In genomic region chr20:41309817-41310216, GRCh38 we compare ENCODE assay signal across 15 cellular contexts. TPM values are rescaled to one million over a fixed set of nuclear protein-coding genes. Genes with fewer than 3 reads are reported as not detected.
DNase-seq lines count a peak whose midpoint lies in the region; ATAC-seq, FAIRE-seq and TF ChIP-seq lines count a peak whose summit lies in the region.
"Had no signal": no experiment of that assay in that cellular context is flagged by ENCODE, and none has a peak within 500 bp of the region (broad histone marks: within the 10 kb centered on the region; RNA-seq: fewer than 3 reads in every experiment).

No MANE protein-coding gene starts in this region.

- H2AFZ ChIP-seq in HepG2 (ENCODE audit: low read length), result no peak overlapping the region
- no peak overlapping the region for H2AFZ ChIP-seq in hepatocyte

- BruUV-seq in HepG2 (replicated peaks; lab: Mats Ljungman, UMichigan), result no TSS peak

- in situ Hi-C loops in HepG2 (cut with HindIII; ENCODE audit: extremely low pct_ligation_motif_present, low pct_unique_long_range_greater_than_20kb) (no loop called here), astrocyte of the spinal cord (cut with HindIII; ENCODE audit: low sequenced_read_pairs) (no loop called here)

- H3K4me2 ChIP-seq in HepG2 (ENCODE audit: low read depth, low read length), result no peak overlapping the region
- no peak overlapping the region for H3K4me2 ChIP-seq in hepatocyte

- H4K20me1 ChIP-seq in HepG2 (ENCODE audit: insufficient read depth, low read length), result no peaks in the 10 kb centered on the region
- H4K20me1 ChIP-seq in hepatocyte (ENCODE audit: insufficient read depth, poor library complexity, severe bottlenecking), result no peaks in the 10 kb centered on the region

- POLR2A ChIA-PET in HepG2 (lab: Yijun Ruan, JAX), result no interaction called here

- H3K27ac ChIP-seq in liver (ENCODE audit: low read depth in 1 of 2, low read length in 2 of 2) (peak overlapping the region; percentile 64 to 70), HepG2 (ENCODE audit: extremely low read length, insufficient read depth, low read length) (no peak overlapping the region), hepatocyte (peak overlapping the region; percentile 86), vagina (peak overlapping the region; percentile 67)
- H3K27ac ChIP-seq: VCaP had no signal

- TF ChIP-seq CTCF in liver (IDR thresholded peaks at IDR 0.05; ENCODE audit: low read depth, low read length, missing input control) (no peak), HepG2 (CRISPR knock-in tag; IDR thresholded peaks at IDR 0.05) (no peak), astrocyte of the spinal cord (IDR thresholded peaks at IDR 0.05; ENCODE audit: low read depth, low read length) (no peak), hepatocyte (IDR thresholded peaks at IDR 0.05; ENCODE audit: poor library complexity) (no peak), vagina (IDR thresholded peaks at IDR 0.05) (no peak)

- TF ChIP-seq EP300 in HepG2 (IDR thresholded peaks at IDR 0.05; ENCODE audit: low read depth in 2 of 2, low read length in 2 of 2), result no peak
- no peak for TF ChIP-seq EP300 in HepG2 (CRISPR knock-in tag; IDR thresholded peaks at IDR 0.05; ENCODE audit: borderline replicate concordance)

- FAIRE-seq in HepG2 (lab: Jason Lieb, UNC), result no peak

- no peak for DNase-seq in HepG2 (ENCODE audit: low spot score)
- DNase-seq in astrocyte of the spinal cord (ENCODE audit: low read depth, low spot score), result peak; percentile 59
- DNase-seq in hepatocyte (ENCODE audit: low spot score), result no peak
- DNase-seq in vagina (ENCODE audit: extremely low spot score in 2 of 2), result no peak
- no peak for DNase-seq in activated naive CD4-positive, alpha-beta T cell treated with anti-CD3 and anti-CD28 coated beads, Interleukin-2, amount 50 U/mL, for 16 hours
- no peak for DNase-seq in NCI-H2081 treated with DMSO at 0.1 percent for 48 hours (lab: John Stamatoyannopoulos, UW)
- DNase-seq: activated T-cell treated with anti-CD3 and anti-CD28 coated beads for 4 hours; GDM1; KG1; mesendoderm; stimulated activated CD4-positive, alpha-beta T cell treated with anti-CD3 and anti-CD28 coated beads, Interleukin-4, amount 100 ng/mL, for 4 hours had no signal

- TF ChIP-seq POLR2A in HepG2 (IDR thresholded peaks at IDR 0.05; ENCODE audit: insufficient read depth in 1 of 2, low read depth in 2 of 2, low read length in 2 of 2), result no peak
- no peak for TF ChIP-seq POLR2A in vagina (IDR thresholded peaks at IDR 0.05)

- intact Hi-C loops in HepG2 (cut with micrococcal nuclease; ENCODE audit: unreplicated experiment) (no loop called here), vagina (cut with DNase I) (no loop called here)

- WGBS in liver, result 71% methylated on average over 2 of the region's 2 CpGs
- 92% methylated on average over 2 of the region's 2 CpGs for WGBS in HepG2 (ENCODE audit: low lambda C conversion rate)
- WGBS in hepatocyte (ENCODE audit: low lambda C conversion rate, missing lambda C conversion rate), result 90% methylated on average over 2 of the region's 2 CpGs

- no peaks in the 10 kb centered on the region for H3K9me3 ChIP-seq in liver (ENCODE audit: control insufficient read depth in 4 of 4, low read length in 3 of 4)
- no peaks in the 10 kb centered on the region for H3K9me3 ChIP-seq in HepG2 (ENCODE audit: low read length)
- H3K9me3 ChIP-seq in hepatocyte (ENCODE audit: low read depth), result no peaks in the 10 kb centered on the region
- H3K9me3 ChIP-seq in vagina, result no peaks in the 10 kb centered on the region

- H3K36me3 ChIP-seq in liver (ENCODE audit: control insufficient read depth in 4 of 4, insufficient read depth in 3 of 4, low read depth in 1 of 4, low read length in 3 of 4) (peaks cover 0 to 2% (median 0%) of the 10 kb centered on the region in 4 donors), HepG2 (replicated peaks in 1 of 2; ENCODE audit: control insufficient read depth in 1 of 2, insufficient read depth in 2 of 2, low read length in 2 of 2) (no peaks in the 10 kb centered on the region), hepatocyte (replicated peaks; ENCODE audit: insufficient read depth, low read depth) (no peaks in the 10 kb centered on the region), vagina (no peaks in the 10 kb centered on the region)

- H3K79me2 ChIP-seq in HepG2 (ENCODE audit: insufficient read depth, low read length), result peaks cover 3% of the 10 kb centered on the region
- peaks cover 88% of the 10 kb centered on the region for H3K79me2 ChIP-seq in hepatocyte

- H3K27me3 ChIP-seq in liver (ENCODE audit: control insufficient read depth in 4 of 4, insufficient read depth in 4 of 4, low read length in 3 of 4) (no peaks in the 10 kb centered on the region), HepG2 (ENCODE audit: control insufficient read depth in 1 of 2, insufficient read depth in 2 of 2, low read length in 2 of 2) (no peaks in the 10 kb centered on the region), hepatocyte (no peaks in the 10 kb centered on the region), vagina (no peaks in the 10 kb centered on the region)

- H3K4me3 ChIP-seq in liver (ENCODE audit: low read depth in 1 of 3, low read length in 3 of 3) (no peak overlapping the region), HepG2 (replicated peaks in 1 of 3; ENCODE audit: insufficient read depth in 1 of 3, low read depth in 2 of 3, low read length in 3 of 3) (no peak overlapping the region), astrocyte of the spinal cord (ENCODE audit: low read depth, low read length) (no peak overlapping the region), hepatocyte (no peak overlapping the region), vagina (no peak overlapping the region)

- H3K9ac ChIP-seq in liver (ENCODE audit: low read depth in 1 of 2, low read length in 2 of 2) (no peak overlapping the region), HepG2 (ENCODE audit: insufficient read depth, low read depth, low read length) (no peak overlapping the region)

- CTCF ChIA-PET in HepG2 (lab: Yijun Ruan, JAX; ENCODE audit: low intra/inter-chr PET ratio, low total read pairs), result no interaction called here

- no peak for TF ChIP-seq RAD21 in liver (IDR thresholded peaks at IDR 0.05)
- no peak for TF ChIP-seq RAD21 in HepG2 (CRISPR knock-in tag; IDR thresholded peaks at IDR 0.05)

- no peak for ATAC-seq in HepG2
- ATAC-seq in GM18858 (IDR thresholded peaks at IDR 0.05; ENCODE audit: unreplicated experiment), result no peak
- ATAC-seq: Panc1 had no signal

- peaks cover 9 to 27% (median 18%) of the 10 kb centered on the region in 4 donors for H3K4me1 ChIP-seq in liver (ENCODE audit: control insufficient read depth in 4 of 4, insufficient read depth in 4 of 4, low read length in 3 of 4)
- H3K4me1 ChIP-seq in HepG2 (ENCODE audit: insufficient read depth, low read length), result peaks cover 14% of the 10 kb centered on the region
- peaks cover 14% of the 10 kb centered on the region for H3K4me1 ChIP-seq in hepatocyte (ENCODE audit: insufficient read depth)
- H3K4me1 ChIP-seq in vagina, result peaks cover 25% of the 10 kb centered on the region

- no peaks in the 10 kb centered on the region for H3K9me2 ChIP-seq in hepatocyte (replicated peaks; ENCODE audit: insufficient read depth)

RNA-seq across cellular contexts. Expression of gene ZHX3, which starts 7.7 kb away (rescaled TPM):
- total RNA-seq in liver (10 to 100 TPM in 1 of 2 donors, 1 to 10 TPM in 1; 3.2 to 30.0 TPM), HepG2 (2016; rRNA removed; fragmentation: Illumina TruSeq; extraction: Trizol) (11.7 and 13.0 TPM in 2 replicates), hepatocyte (15.0 and 16.0 TPM in 2 replicates), vagina (26.8 TPM)
- polyA plus RNA-seq in liver (1 to 10 TPM; 7.6 to 8.4 TPM), HepG2 (2011; rRNA removed) (8.1 and 8.4 TPM in 2 replicates), hepatocyte (19.0 and 19.7 TPM in 2 replicates)
- 7.8 and 8.9 TPM in 2 replicates for total RNA-seq in HepG2 (2016; cell fraction: cytosol; rRNA removed; fragmentation: Illumina TruSeq; extraction: Trizol; ENCODE audit: low read depth)
- total RNA-seq in HepG2 (2016; cell fraction: insoluble cytoplasmic fraction; rRNA removed; fragmentation: Illumina TruSeq; extraction: Trizol), result 11.9 and 13.9 TPM in 2 replicates
- 9.7 and 11.7 TPM in 2 replicates for total RNA-seq in HepG2 (2016; cell fraction: membrane; rRNA removed; fragmentation: Illumina TruSeq; extraction: Trizol)
- total RNA-seq in HepG2 (2016; cell fraction: nucleus; rRNA removed; fragmentation: Illumina TruSeq; extraction: Trizol), result 13.8 and 17.1 TPM in 2 replicates
- polyA plus RNA-seq in HepG2 (2011; cell fraction: cytosol; rRNA removed), result 3.7 and 3.9 TPM in 2 replicates
- polyA plus RNA-seq in HepG2 (2011; cell fraction: nucleus; rRNA removed), result 9.0 and 9.8 TPM in 2 replicates
- polyA plus RNA-seq in HepG2 (2012), result 8.2 and 8.7 TPM in 2 replicates
- 8.5 and 10.7 TPM in 2 replicates for polyA plus RNA-seq in HepG2 (2016; cell fraction: cytosol; fragmentation: Illumina TruSeq; extraction: Trizol; ENCODE audit: low read depth)
- polyA plus RNA-seq in HepG2 (2016; cell fraction: insoluble cytoplasmic fraction; fragmentation: Illumina TruSeq; extraction: Trizol; ENCODE audit: low read depth), result 11.8 and 13.5 TPM in 2 replicates
- polyA plus RNA-seq in HepG2 (2016; cell fraction: membrane; fragmentation: Illumina TruSeq; extraction: Trizol; ENCODE audit: low read depth), result 8.4 and 11.6 TPM in 2 replicates
- 15.2 and 17.6 TPM in 2 replicates for polyA plus RNA-seq in HepG2 (2016; cell fraction: nucleus; fragmentation: Illumina TruSeq; extraction: Trizol; ENCODE audit: insufficient read depth, low read depth)
- polyA minus RNA-seq in HepG2 (2011; rRNA and poly(A)+ RNA removed; ENCODE audit: low replicate concordance), result 14.5 and 16.9 TPM in 2 replicates
- 4.8 and 7.9 TPM in 2 replicates for polyA minus RNA-seq in HepG2 (2011; cell fraction: cytosol; rRNA and poly(A)+ RNA removed)
- 8.8 and 10.6 TPM in 2 replicates for polyA minus RNA-seq in HepG2 (2011; cell fraction: nucleus; rRNA and poly(A)+ RNA removed)

RNA-seq across cellular contexts. Expression of gene LPIN3, which starts 30.8 kb away (rescaled TPM):
- total RNA-seq in liver, result 10 to 100 TPM in 1 of 2 donors, 1 to 10 TPM in 1; 1.5 to 19.8 TPM
- polyA plus RNA-seq in liver, result 10 to 100 TPM in 1 of 2 donors, 1 to 10 TPM in 1; 7.0 to 32.4 TPM
- total RNA-seq in HepG2 (2016; rRNA removed; fragmentation: Illumina TruSeq; extraction: Trizol), result 3.5 and 14.2 TPM in 2 replicates
- 1.1 and 1.2 TPM in 2 replicates for total RNA-seq in HepG2 (2016; cell fraction: cytosol; rRNA removed; fragmentation: Illumina TruSeq; extraction: Trizol; ENCODE audit: low read depth)
- total RNA-seq in HepG2 (2016; cell fraction: insoluble cytoplasmic fraction; rRNA removed; fragmentation: Illumina TruSeq; extraction: Trizol), result 2.8 and 12.1 TPM in 2 replicates
- 1.00 and 1.4 TPM in 2 replicates for total RNA-seq in HepG2 (2016; cell fraction: membrane; rRNA removed; fragmentation: Illumina TruSeq; extraction: Trizol)
- total RNA-seq in HepG2 (2016; cell fraction: nucleus; rRNA removed; fragmentation: Illumina TruSeq; extraction: Trizol), result 17.9 and 18.2 TPM in 2 replicates
- 28.6 and 43.6 TPM in 2 replicates for polyA plus RNA-seq in HepG2 (2011; rRNA removed)
- 3.2 and 4.6 TPM in 2 replicates for polyA plus RNA-seq in HepG2 (2011; cell fraction: cytosol; rRNA removed)
- 337 and 399 TPM in 2 replicates for polyA plus RNA-seq in HepG2 (2011; cell fraction: nucleus; rRNA removed)
- polyA plus RNA-seq in HepG2 (2012), result 15.0 and 15.8 TPM in 2 replicates
- 0.34 and 0.35 TPM in 2 replicates for polyA plus RNA-seq in HepG2 (2016; cell fraction: cytosol; fragmentation: Illumina TruSeq; extraction: Trizol; ENCODE audit: low read depth)
- polyA plus RNA-seq in HepG2 (2016; cell fraction: insoluble cytoplasmic fraction; fragmentation: Illumina TruSeq; extraction: Trizol; ENCODE audit: low read depth), result 1.9 and 3.7 TPM in 2 replicates
- polyA plus RNA-seq in HepG2 (2016; cell fraction: membrane; fragmentation: Illumina TruSeq; extraction: Trizol; ENCODE audit: low read depth), result 0.42 and 0.58 TPM in 2 replicates
- 71.3 and 85.0 TPM in 2 replicates for polyA plus RNA-seq in HepG2 (2016; cell fraction: nucleus; fragmentation: Illumina TruSeq; extraction: Trizol; ENCODE audit: insufficient read depth, low read depth)
- polyA minus RNA-seq in HepG2 (2011; rRNA and poly(A)+ RNA removed; ENCODE audit: low replicate concordance), result 5.4 and 16.3 TPM in 2 replicates
- polyA minus RNA-seq in HepG2 (2011; cell fraction: cytosol; rRNA and poly(A)+ RNA removed), result 4.1 and 4.4 TPM in 2 replicates
- 35.8 and 39.4 TPM in 2 replicates for polyA minus RNA-seq in HepG2 (2011; cell fraction: nucleus; rRNA and poly(A)+ RNA removed)
- total RNA-seq in hepatocyte, result 14.9 and 22.4 TPM in 2 replicates
- 18.1 and 23.4 TPM in 2 replicates for polyA plus RNA-seq in hepatocyte
- total RNA-seq in vagina, result 82.3 TPM

RNA-seq across cellular contexts. Expression of gene EMILIN3, which starts 56.8 kb away (rescaled TPM):
- total RNA-seq in liver (under 1 TPM in 1 of 2 donors, not detected in 1; 0.17 TPM), HepG2 (2016; rRNA removed; fragmentation: Illumina TruSeq; extraction: Trizol) (0.14 and 0.29 TPM in 2 replicates), hepatocyte (8.0 and 9.5 TPM in 2 replicates), vagina (5.6 TPM)
- polyA plus RNA-seq in liver (under 1 TPM; 0.05 to 0.79 TPM), HepG2 (2011; rRNA removed) (0.25 and 0.27 TPM in 2 replicates), hepatocyte (2.8 and 3.0 TPM in 2 replicates)
- 0.10 TPM in 1 of 2 replicates, not detected in the other for total RNA-seq in HepG2 (2016; cell fraction: cytosol; rRNA removed; fragmentation: Illumina TruSeq; extraction: Trizol; ENCODE audit: low read depth)
- 0.16 and 0.28 TPM in 2 replicates for total RNA-seq in HepG2 (2016; cell fraction: insoluble cytoplasmic fraction; rRNA removed; fragmentation: Illumina TruSeq; extraction: Trizol)
- total RNA-seq in HepG2 (2016; cell fraction: membrane; rRNA removed; fragmentation: Illumina TruSeq; extraction: Trizol), result 0.09 and 0.10 TPM in 2 replicates
- total RNA-seq in HepG2 (2016; cell fraction: nucleus; rRNA removed; fragmentation: Illumina TruSeq; extraction: Trizol), result 0.16 TPM in 2 replicates
- 0.23 and 0.36 TPM in 2 replicates for polyA plus RNA-seq in HepG2 (2011; cell fraction: cytosol; rRNA removed)
- 0.29 and 0.35 TPM in 2 replicates for polyA plus RNA-seq in HepG2 (2011; cell fraction: nucleus; rRNA removed)
- 0.50 and 0.56 TPM in 2 replicates for polyA plus RNA-seq in HepG2 (2012)
- polyA plus RNA-seq in HepG2 (2016; cell fraction: cytosol; fragmentation: Illumina TruSeq; extraction: Trizol; ENCODE audit: low read depth), result not detected in 2 replicates
- polyA plus RNA-seq in HepG2 (2016; cell fraction: insoluble cytoplasmic fraction; fragmentation: Illumina TruSeq; extraction: Trizol; ENCODE audit: low read depth), result 0.10 and 0.19 TPM in 2 replicates
- 0.05 and 0.09 TPM in 2 replicates for polyA plus RNA-seq in HepG2 (2016; cell fraction: membrane; fragmentation: Illumina TruSeq; extraction: Trizol; ENCODE audit: low read depth)
- polyA plus RNA-seq in HepG2 (2016; cell fraction: nucleus; fragmentation: Illumina TruSeq; extraction: Trizol; ENCODE audit: insufficient read depth, low read depth), result 0.38 and 0.41 TPM in 2 replicates
- 0.05 and 1.5 TPM in 2 replicates for polyA minus RNA-seq in HepG2 (2011; rRNA and poly(A)+ RNA removed; ENCODE audit: low replicate concordance)
- polyA minus RNA-seq in HepG2 (2011; cell fraction: cytosol; rRNA and poly(A)+ RNA removed), result 0.18 and 0.20 TPM in 2 replicates
- 0.13 TPM in 1 of 2 replicates, not detected in the other for polyA minus RNA-seq in HepG2 (2011; cell fraction: nucleus; rRNA and poly(A)+ RNA removed)
